ENCODE assay signal across 1 cellular context in the genomic region with DNA sequence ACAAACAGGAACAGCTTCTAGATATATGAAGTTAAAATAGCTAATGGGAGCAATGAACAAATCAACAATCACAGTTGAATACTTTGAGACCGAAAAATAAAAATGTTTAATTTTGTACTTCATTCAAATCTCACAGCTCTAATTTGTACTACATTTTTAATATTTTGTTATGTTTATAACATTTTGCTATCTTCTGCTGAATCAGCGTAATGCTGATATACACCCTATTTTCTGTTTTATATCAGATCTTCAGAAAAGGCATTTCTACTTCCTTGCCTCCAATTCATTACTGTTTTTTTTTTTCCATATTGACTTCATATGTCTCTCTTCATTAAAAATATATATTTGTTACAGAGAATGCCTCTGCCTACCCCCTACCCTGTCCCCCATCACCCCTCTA.
TF ChIP-seq lines count a peak whose summit lies in the region.

No MANE protein-coding gene starts in this region.

TF ChIP-seq in GM23338, 12 proteins besides CTCF, POLR2A, EP300 and RAD21:
- no peak for TF ChIP-seq ZNF114 (CRISPR knock-in tag; IDR thresholded peaks at IDR 0.05)
- no peak for TF ChIP-seq STAT1 (IDR thresholded peaks at IDR 0.05; ENCODE audit: unreplicated experiment)
- no peak for TF ChIP-seq ZNF331 (CRISPR knock-in tag; IDR thresholded peaks at IDR 0.05; ENCODE audit: low read depth)
- TF ChIP-seq EZH2 (IDR thresholded peaks at IDR 0.05; ENCODE audit: low read depth, unreplicated experiment), result no peak
- no peak for TF ChIP-seq EZH2phosphoT487 (IDR thresholded peaks at IDR 0.05; ENCODE audit: unreplicated experiment)
- TF ChIP-seq NANOG (IDR thresholded peaks at IDR 0.05; ENCODE audit: borderline replicate concordance), result no peak
- TF ChIP-seq, protein P1, sequence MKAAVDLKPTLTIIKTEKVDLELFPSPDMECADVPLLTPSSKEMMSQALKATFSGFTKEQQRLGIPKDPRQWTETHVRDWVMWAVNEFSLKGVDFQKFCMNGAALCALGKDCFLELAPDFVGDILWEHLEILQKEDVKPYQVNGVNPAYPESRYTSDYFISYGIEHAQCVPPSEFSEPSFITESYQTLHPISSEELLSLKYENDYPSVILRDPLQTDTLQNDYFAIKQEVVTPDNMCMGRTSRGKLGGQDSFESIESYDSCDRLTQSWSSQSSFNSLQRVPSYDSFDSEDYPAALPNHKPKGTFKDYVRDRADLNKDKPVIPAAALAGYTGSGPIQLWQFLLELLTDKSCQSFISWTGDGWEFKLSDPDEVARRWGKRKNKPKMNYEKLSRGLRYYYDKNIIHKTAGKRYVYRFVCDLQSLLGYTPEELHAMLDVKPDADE (IDR thresholded peaks at IDR 0.05), result no peak
- no peak for TF ChIP-seq CREB1 (CRISPR knock-in tag; IDR thresholded peaks at IDR 0.05; ENCODE audit: low read depth)
- TF ChIP-seq, protein P2, sequence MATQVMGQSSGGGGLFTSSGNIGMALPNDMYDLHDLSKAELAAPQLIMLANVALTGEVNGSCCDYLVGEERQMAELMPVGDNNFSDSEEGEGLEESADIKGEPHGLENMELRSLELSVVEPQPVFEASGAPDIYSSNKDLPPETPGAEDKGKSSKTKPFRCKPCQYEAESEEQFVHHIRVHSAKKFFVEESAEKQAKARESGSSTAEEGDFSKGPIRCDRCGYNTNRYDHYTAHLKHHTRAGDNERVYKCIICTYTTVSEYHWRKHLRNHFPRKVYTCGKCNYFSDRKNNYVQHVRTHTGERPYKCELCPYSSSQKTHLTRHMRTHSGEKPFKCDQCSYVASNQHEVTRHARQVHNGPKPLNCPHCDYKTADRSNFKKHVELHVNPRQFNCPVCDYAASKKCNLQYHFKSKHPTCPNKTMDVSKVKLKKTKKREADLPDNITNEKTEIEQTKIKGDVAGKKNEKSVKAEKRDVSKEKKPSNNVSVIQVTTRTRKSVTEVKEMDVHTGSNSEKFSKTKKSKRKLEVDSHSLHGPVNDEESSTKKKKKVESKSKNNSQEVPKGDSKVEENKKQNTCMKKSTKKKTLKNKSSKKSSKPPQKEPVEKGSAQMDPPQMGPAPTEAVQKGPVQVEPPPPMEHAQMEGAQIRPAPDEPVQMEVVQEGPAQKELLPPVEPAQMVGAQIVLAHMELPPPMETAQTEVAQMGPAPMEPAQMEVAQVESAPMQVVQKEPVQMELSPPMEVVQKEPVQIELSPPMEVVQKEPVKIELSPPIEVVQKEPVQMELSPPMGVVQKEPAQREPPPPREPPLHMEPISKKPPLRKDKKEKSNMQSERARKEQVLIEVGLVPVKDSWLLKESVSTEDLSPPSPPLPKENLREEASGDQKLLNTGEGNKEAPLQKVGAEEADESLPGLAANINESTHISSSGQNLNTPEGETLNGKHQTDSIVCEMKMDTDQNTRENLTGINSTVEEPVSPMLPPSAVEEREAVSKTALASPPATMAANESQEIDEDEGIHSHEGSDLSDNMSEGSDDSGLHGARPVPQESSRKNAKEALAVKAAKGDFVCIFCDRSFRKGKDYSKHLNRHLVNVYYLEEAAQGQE (IDR thresholded peaks at IDR 0.05; ENCODE audit: unreplicated experiment), result no peak
- TF ChIP-seq, protein P3, sequence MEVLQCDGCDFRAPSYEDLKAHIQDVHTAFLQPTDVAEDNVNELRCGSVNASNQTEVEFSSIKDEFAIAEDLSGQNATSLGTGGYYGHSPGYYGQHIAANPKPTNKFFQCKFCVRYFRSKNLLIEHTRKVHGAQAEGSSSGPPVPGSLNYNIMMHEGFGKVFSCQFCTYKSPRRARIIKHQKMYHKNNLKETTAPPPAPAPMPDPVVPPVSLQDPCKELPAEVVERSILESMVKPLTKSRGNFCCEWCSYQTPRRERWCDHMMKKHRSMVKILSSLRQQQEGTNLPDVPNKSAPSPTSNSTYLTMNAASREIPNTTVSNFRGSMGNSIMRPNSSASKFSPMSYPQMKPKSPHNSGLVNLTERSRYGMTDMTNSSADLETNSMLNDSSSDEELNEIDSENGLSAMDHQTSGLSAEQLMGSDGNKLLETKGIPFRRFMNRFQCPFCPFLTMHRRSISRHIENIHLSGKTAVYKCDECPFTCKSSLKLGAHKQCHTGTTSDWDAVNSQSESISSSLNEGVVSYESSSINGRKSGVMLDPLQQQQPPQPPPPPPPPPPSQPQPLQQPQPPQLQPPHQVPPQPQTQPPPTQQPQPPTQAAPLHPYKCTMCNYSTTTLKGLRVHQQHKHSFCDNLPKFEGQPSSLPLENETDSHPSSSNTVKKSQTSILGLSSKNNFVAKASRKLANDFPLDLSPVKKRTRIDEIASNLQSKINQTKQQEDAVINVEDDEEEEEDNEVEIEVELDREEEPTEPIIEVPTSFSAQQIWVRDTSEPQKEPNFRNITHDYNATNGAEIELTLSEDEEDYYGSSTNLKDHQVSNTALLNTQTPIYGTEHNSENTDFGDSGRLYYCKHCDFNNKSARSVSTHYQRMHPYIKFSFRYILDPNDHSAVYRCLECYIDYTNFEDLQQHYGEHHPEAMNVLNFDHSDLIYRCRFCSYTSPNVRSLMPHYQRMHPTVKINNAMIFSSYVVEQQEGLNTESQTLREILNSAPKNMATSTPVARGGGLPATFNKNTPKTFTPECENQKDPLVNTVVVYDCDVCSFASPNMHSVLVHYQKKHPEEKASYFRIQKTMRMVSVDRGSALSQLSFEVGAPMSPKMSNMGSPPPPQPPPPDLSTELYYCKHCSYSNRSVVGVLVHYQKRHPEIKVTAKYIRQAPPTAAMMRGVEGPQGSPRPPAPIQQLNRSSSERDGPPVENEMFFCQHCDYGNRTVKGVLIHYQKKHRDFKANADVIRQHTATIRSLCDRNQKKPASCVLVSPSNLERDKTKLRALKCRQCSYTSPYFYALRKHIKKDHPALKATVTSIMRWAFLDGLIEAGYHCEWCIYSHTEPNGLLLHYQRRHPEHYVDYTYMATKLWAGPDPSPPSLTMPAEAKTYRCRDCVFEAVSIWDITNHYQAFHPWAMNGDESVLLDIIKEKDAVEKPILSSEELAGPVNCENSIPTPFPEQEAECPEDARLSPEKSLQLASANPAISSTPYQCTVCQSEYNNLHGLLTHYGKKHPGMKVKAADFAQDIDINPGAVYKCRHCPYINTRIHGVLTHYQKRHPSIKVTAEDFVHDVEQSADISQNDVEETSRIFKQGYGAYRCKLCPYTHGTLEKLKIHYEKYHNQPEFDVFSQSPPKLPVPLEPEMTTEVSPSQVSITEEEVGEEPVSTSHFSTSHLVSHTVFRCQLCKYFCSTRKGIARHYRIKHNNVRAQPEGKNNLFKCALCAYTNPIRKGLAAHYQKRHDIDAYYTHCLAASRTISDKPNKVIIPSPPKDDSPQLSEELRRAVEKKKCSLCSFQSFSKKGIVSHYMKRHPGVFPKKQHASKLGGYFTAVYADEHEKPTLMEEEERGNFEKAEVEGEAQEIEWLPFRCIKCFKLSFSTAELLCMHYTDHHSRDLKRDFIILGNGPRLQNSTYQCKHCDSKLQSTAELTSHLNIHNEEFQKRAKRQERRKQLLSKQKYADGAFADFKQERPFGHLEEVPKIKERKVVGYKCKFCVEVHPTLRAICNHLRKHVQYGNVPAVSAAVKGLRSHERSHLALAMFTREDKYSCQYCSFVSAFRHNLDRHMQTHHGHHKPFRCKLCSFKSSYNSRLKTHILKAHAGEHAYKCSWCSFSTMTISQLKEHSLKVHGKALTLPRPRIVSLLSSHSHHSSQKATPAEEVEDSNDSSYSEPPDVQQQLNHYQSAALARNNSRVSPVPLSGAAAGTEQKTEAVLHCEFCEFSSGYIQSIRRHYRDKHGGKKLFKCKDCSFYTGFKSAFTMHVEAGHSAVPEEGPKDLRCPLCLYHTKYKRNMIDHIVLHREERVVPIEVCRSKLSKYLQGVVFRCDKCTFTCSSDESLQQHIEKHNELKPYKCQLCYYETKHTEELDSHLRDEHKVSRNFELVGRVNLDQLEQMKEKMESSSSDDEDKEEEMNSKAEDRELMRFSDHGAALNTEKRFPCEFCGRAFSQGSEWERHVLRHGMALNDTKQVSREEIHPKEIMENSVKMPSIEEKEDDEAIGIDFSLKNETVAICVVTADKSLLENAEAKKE (CRISPR knock-in tag; IDR thresholded peaks at IDR 0.05), result no peak
- no peak for TF ChIP-seq JUNB (IDR thresholded peaks at IDR 0.05; ENCODE audit: unreplicated experiment)
- no peak for TF ChIP-seq POLR2AphosphoS5 (IDR thresholded peaks at IDR 0.05; ENCODE audit: low read depth)
